Comparison of ENCODE assay signal across 2 cellular contexts in genomic region chr2:225032249-225032648, GRCh38.
TF ChIP-seq lines count a peak whose summit lies in the region.

No MANE protein-coding gene starts in this region.

TF ChIP-seq in WTC11, 78 proteins besides CTCF, POLR2A, EP300 and RAD21:
- TF ChIP-seq E2F1 (CRISPR knock-in tag; IDR thresholded peaks at IDR 0.05) (no peak), ZSCAN18 (CRISPR knock-in tag; IDR thresholded peaks at IDR 0.05) (no peak), HMGA2 (CRISPR knock-in tag; IDR thresholded peaks at IDR 0.05) (no peak), PREB (CRISPR knock-in tag; IDR thresholded peaks at IDR 0.05; ENCODE audit: borderline replicate concordance) (no peak), STAT6 (CRISPR knock-in tag; conservative IDR thresholded peaks at IDR 0.05; ENCODE audit: low read depth) (no peak), RORB (CRISPR knock-in tag; IDR thresholded peaks at IDR 0.05) (no peak), E2F4 (CRISPR knock-in tag; IDR thresholded peaks at IDR 0.05; ENCODE audit: borderline replicate concordance, low read depth) (no peak), ZBTB21 (CRISPR knock-in tag; IDR thresholded peaks at IDR 0.05; ENCODE audit: borderline replicate concordance) (no peak), FOXP4 (CRISPR knock-in tag; IDR thresholded peaks at IDR 0.05) (no peak), ZNF416 (CRISPR knock-in tag; IDR thresholded peaks at IDR 0.05) (no peak), MYBL2 (CRISPR knock-in tag; IDR thresholded peaks at IDR 0.05) (no peak)

TF ChIP-seq in HepG2, 621 proteins besides CTCF, POLR2A, EP300 and RAD21 (continued from another document):
- TF ChIP-seq ZNF800 (CRISPR knock-in tag; IDR thresholded peaks at IDR 0.05) = no peak
